In the genomic region with DNA sequence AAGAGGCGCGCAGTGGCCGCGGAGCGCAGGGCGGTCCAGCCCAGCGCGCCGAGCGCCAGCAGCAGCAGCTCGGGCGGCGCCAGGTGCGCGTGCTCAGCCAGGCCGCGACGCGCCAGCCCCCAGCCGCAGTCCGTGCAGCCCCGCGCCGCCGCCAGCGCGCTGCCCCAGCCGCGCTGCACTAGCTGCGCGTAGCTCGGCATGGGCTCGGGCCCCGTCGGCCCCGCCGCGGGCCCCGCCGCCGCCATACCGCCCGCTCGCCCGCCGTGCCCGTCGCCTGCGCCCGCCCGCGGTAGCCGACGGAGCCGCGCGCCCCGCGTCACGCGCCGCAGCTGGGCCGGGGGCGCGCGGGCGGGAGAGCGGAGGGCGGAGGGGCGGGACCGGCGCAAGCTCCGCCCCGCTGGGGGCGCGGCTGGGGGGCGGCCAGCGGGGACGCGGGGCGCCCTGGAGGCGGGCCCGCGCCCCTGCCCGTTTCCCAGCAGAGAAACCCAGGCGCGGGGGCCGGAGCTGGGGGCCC, we compare ENCODE assay signal across 8 cellular contexts. TPM values are rescaled to one million over a fixed set of nuclear protein-coding genes. Genes with fewer than 3 reads are reported as not detected.
DNase-seq lines count a peak whose midpoint lies in the region; ATAC-seq, FAIRE-seq and TF ChIP-seq lines count a peak whose summit lies in the region.

CERS1 (minus strand) TSS at position 331 of the 514 bp plus-strand sequence; CDS start at position 245, 86 bp downstream.

- no peak for TF ChIP-seq CTCF in HL-60 (IDR thresholded peaks at IDR 0.05; ENCODE audit: insufficient read depth, low read length)
- no peak for TF ChIP-seq CTCF in astrocyte (IDR thresholded peaks at IDR 0.05; ENCODE audit: insufficient read depth, low read depth, low read length)
- TF ChIP-seq CTCF in testis (IDR thresholded peaks at IDR 0.05): no peak

- H3K27me3 ChIP-seq in HL-60 (ENCODE audit: insufficient read depth, poor library complexity, severe bottlenecking): peaks cover 18% of the 10 kb centered on the region
- peaks cover 7% of the 10 kb centered on the region for H3K27me3 ChIP-seq in astrocyte (ENCODE audit: insufficient read depth, low read length)
- no peaks in the 10 kb centered on the region for H3K27me3 ChIP-seq in testis

- no peak within 1 kb of the TSS for H3K27ac Mint-ChIP-seq in astrocyte (ENCODE audit: unreplicated experiment)

- intact Hi-C loops in testis (cut with DNase I; ENCODE audit: low total_unique reads): no loop called here

- no peaks in the 10 kb centered on the region for H3K27me3 Mint-ChIP-seq in astrocyte (ENCODE audit: low read depth, unreplicated experiment)

- no peak for FAIRE-seq in astrocyte (lab: Jason Lieb, UNC)

- ATAC-seq in HG02798 (IDR thresholded peaks at IDR 0.05; ENCODE audit: poor library complexity, unreplicated experiment) (no peak), HG02642 (IDR thresholded peaks at IDR 0.05; ENCODE audit: poor library complexity, unreplicated experiment) (no peak)

- peaks cover 2% of the 10 kb centered on the region for H3K4me1 Mint-ChIP-seq in astrocyte (ENCODE audit: low read depth, unreplicated experiment)

- H3K4me1 ChIP-seq in astrocyte (ENCODE audit: insufficient read depth, low read length): peaks cover 9% of the 10 kb centered on the region
- H3K4me1 ChIP-seq in testis: peaks cover 21% of the 10 kb centered on the region

- no peaks in the 10 kb centered on the region for H3K9me3 Mint-ChIP-seq in astrocyte (ENCODE audit: unreplicated experiment)

- H3K79me2 ChIP-seq in astrocyte (ENCODE audit: insufficient read depth, low read length): no peaks in the 10 kb centered on the region

- peaks cover 8% of the 10 kb centered on the region for H3K36me3 Mint-ChIP-seq in astrocyte (ENCODE audit: low read depth, unreplicated experiment)

- H3K27ac ChIP-seq in HL-60 (replicated peaks): no peak within 1 kb of the TSS
- H3K27ac ChIP-seq in astrocyte (ENCODE audit: low read depth, low read length): no peak within 1 kb of the TSS
- H3K27ac ChIP-seq in testis: peak within 1 kb of the TSS; percentile 53 to 72

- DNase-seq in AG20443 (ENCODE audit: low spot score) (peak; percentile 59), HL-60 (ENCODE audit: low read depth in 1 of 2, low spot score in 1 of 2) (no peak), astrocyte (ENCODE audit: low read depth) (no peak), inferior parietal cortex (ENCODE audit: extremely low spot score) (peak; percentile 49), testis (no peak), H4 (ENCODE audit: low spot score) (no peak)

- H3K4me3 ChIP-seq in HL-60 (replicated peaks; ENCODE audit: insufficient read depth, low read length) (peak within 1 kb of the TSS; percentile 57), astrocyte (ENCODE audit: insufficient read depth, low read depth, low read length) (peak within 1 kb of the TSS; percentile 52), testis (peak within 1 kb of the TSS; percentile 50 to 65)

- H2AFZ ChIP-seq in astrocyte (ENCODE audit: low read depth, low read length): peak within 1 kb of the TSS; percentile 34

- H4K20me1 ChIP-seq in astrocyte (ENCODE audit: insufficient read depth, low read length): peaks cover 44% of the 10 kb centered on the region

- H3K4me2 ChIP-seq in astrocyte (ENCODE audit: low read length): peak within 1 kb of the TSS; percentile 83

- 2% methylated on average over 32 of the region's 88 CpGs; no CpG with 5 or more reads in 1 of the 2 donors for WGBS in testis, 2 donors

- no peaks in the 10 kb centered on the region for H3K9me3 ChIP-seq in astrocyte (ENCODE audit: insufficient read depth, low read depth, low read length)
- no peaks in the 10 kb centered on the region for H3K9me3 ChIP-seq in testis

- no peak for TF ChIP-seq POLR2A in testis (IDR thresholded peaks at IDR 0.05)

- H3K36me3 ChIP-seq in astrocyte (ENCODE audit: insufficient read depth, low read length): no peaks in the 10 kb centered on the region
- no peaks in the 10 kb centered on the region for H3K36me3 ChIP-seq in testis (ENCODE audit: low read depth, missing control alignments)

- peak within 1 kb of the TSS; percentile 84 for H3K4me3 Mint-ChIP-seq in astrocyte (ENCODE audit: unreplicated experiment)

- H3K9ac ChIP-seq in astrocyte (ENCODE audit: low read length): no peak within 1 kb of the TSS

RNA-seq across cellular contexts. Expression of gene CERS1, which starts in this region (rescaled TPM):
- total RNA-seq in astrocyte: 4.9 and 6.8 TPM in 2 replicates
- 10 to 100 TPM; 64.5 to 73.2 TPM for total RNA-seq in testis
- 43.0 TPM for polyA plus RNA-seq in testis (ENCODE audit: insufficient read depth, low read depth, low replicate concordance)
- total RNA-seq in H4 (2014; rRNA removed; shearing (Covaris generic)): 1.0 TPM in 1 of 2 replicates, not detected in the other

Comparison
In these comparisons a context has a peak if more than half of its experiments do, and no peak if none do; other contexts are left out.
1. DNase-seq: peak in AG20443 (single experiment) and inferior parietal cortex (single experiment); none in HL-60 (0 of 2), astrocyte (single experiment), testis (single experiment) and H4 (single experiment).
2. H3K27ac ChIP-seq: peak in testis (2 of 2); none in HL-60 (single experiment) and astrocyte (single experiment).
3. Peak in every context shown above with its lines, with median percentiles within 50 percentile points of each other: H3K4me3 ChIP-seq.